1 cellular context compared by ENCODE assay signal in genomic region chr4:182917182-182918043, GRCh38.
TF ChIP-seq lines count a peak whose summit lies in the region.

Gene DCTD, minus strand, starts transcription at chr4:182917386. Its CDS starts 1,818 bp downstream, at chr4:182915568.

TF ChIP-seq in HepG2, 621 proteins besides CTCF, POLR2A, EP300 and RAD21 (continued from another document and continues in another):
- TF ChIP-seq ZHX2 (IDR thresholded peaks at IDR 0.05; ENCODE audit: low read depth), result no peak
- peak; percentile 52; the same call in 1 of the 2 replicates for TF ChIP-seq ZHX2 (CRISPR knock-in tag; IDR thresholded peaks at IDR 0.05; ENCODE audit: borderline replicate concordance)
- no peak for TF ChIP-seq FLYWCH1 (CRISPR knock-in tag; IDR thresholded peaks at IDR 0.05)
- TF ChIP-seq ZSCAN21 (CRISPR knock-in tag; IDR thresholded peaks at IDR 0.05; ENCODE audit: borderline replicate concordance), result peak; percentile 42; the same call in 1 of the 2 replicates
- TF ChIP-seq NR3C1 (CRISPR knock-in tag; IDR thresholded peaks at IDR 0.05), result no peak
- 0 out of 2 replicates have a peak, but pooled peaks have one; percentile 9 for TF ChIP-seq ADNP (CRISPR knock-in tag; IDR thresholded peaks at IDR 0.05)
- no peak for TF ChIP-seq SKI (IDR thresholded peaks at IDR 0.05; ENCODE audit: partially characterized antibody)
- TF ChIP-seq ZFYVE20 (CRISPR knock-in tag; IDR thresholded peaks at IDR 0.05; ENCODE audit: borderline replicate concordance, low read depth), result 0 out of 2 replicates have a peak, but pooled peaks have one; percentile 14
- TF ChIP-seq SOX6 (IDR thresholded peaks at IDR 0.05), result no peak
- peak; percentile 58 for TF ChIP-seq SOX6 (CRISPR knock-in tag; IDR thresholded peaks at IDR 0.05)
- 0 out of 2 replicates have a peak, but pooled peaks have one; percentile 42 for TF ChIP-seq ZNF512B (CRISPR knock-in tag; IDR thresholded peaks at IDR 0.05; ENCODE audit: borderline replicate concordance)
- 0 out of 2 replicates have a peak, but pooled peaks have one; percentile 28 for TF ChIP-seq THAP8 (CRISPR knock-in tag; IDR thresholded peaks at IDR 0.05; ENCODE audit: borderline replicate concordance)
- peak; percentile 78 for TF ChIP-seq AGO2 (optimal IDR thresholded peaks at IDR 0.05; ENCODE audit: low read depth, low read length)
- no peak for TF ChIP-seq TBX3 (IDR thresholded peaks at IDR 0.05; ENCODE audit: borderline replicate concordance)
- TF ChIP-seq JUND (CRISPR knock-in tag; IDR thresholded peaks at IDR 0.05), result 0 out of 2 replicates have a peak, but pooled peaks have one; percentile 12
- no peak for TF ChIP-seq HMG20B (CRISPR knock-in tag; conservative IDR thresholded peaks at IDR 0.05)
- TF ChIP-seq ZNF44 (CRISPR knock-in tag; IDR thresholded peaks at IDR 0.05), result no peak
- no peak for TF ChIP-seq MZF1 (CRISPR knock-in tag; IDR thresholded peaks at IDR 0.05; ENCODE audit: borderline replicate concordance)
- TF ChIP-seq ZNF773 (CRISPR knock-in tag; IDR thresholded peaks at IDR 0.05; ENCODE audit: borderline replicate concordance), result peak; percentile 72; the same call in 1 of the 2 replicates
- TF ChIP-seq MED13 (CRISPR knock-in tag; IDR thresholded peaks at IDR 0.05), result peak; percentile 51; the same call in 1 of the 2 replicates
- no peak for TF ChIP-seq ZNF260 (CRISPR knock-in tag; IDR thresholded peaks at IDR 0.05; ENCODE audit: borderline replicate concordance, low read depth)
- peak; percentile 41; the same call in 1 of the 2 replicates for TF ChIP-seq THAP9 (CRISPR knock-in tag; IDR thresholded peaks at IDR 0.05; ENCODE audit: borderline replicate concordance)
- no peak for TF ChIP-seq RFX1 (IDR thresholded peaks at IDR 0.05)
- TF ChIP-seq PHF5A (CRISPR knock-in tag; IDR thresholded peaks at IDR 0.05; ENCODE audit: low read depth, unreplicated experiment), result no peak
- 0 out of 2 replicates have a peak, but pooled peaks have one; percentile 11 for TF ChIP-seq SP5 (CRISPR knock-in tag; IDR thresholded peaks at IDR 0.05; ENCODE audit: borderline replicate concordance, low read depth)
- TF ChIP-seq ZC3H4 (CRISPR knock-in tag; IDR thresholded peaks at IDR 0.05; ENCODE audit: borderline replicate concordance), result no peak; the same call in 1 of the 2 replicates
- TF ChIP-seq RBFOX2 (IDR thresholded peaks at IDR 0.05; ENCODE audit: low read depth, low read length), result peak; percentile 83
- TF ChIP-seq ZFP41 (CRISPR knock-in tag; IDR thresholded peaks at IDR 0.05; ENCODE audit: borderline replicate concordance), result 0 out of 2 replicates have a peak, but pooled peaks have one; percentile 30
- peak; percentile 41; the same call in 1 of the 2 replicates for TF ChIP-seq MXD4 (CRISPR knock-in tag; IDR thresholded peaks at IDR 0.05)
- no peak for TF ChIP-seq PBX2 (CRISPR knock-in tag; IDR thresholded peaks at IDR 0.05)
- peak; percentile 66; the same call in 1 of the 2 replicates for TF ChIP-seq ZNF564 (CRISPR knock-in tag; IDR thresholded peaks at IDR 0.05)
- TF ChIP-seq ESRRA (CRISPR knock-in tag; IDR thresholded peaks at IDR 0.05; ENCODE audit: low read depth), result peak; percentile 33; the same call in 1 of the 2 replicates
- 0 out of 4 replicates have a peak, but pooled peaks of 1 of the 2 experiments have one; percentile 7 for TF ChIP-seq REST (IDR thresholded peaks at IDR 0.05; ENCODE audit: borderline replicate concordance in 1 of 2, low read depth in 1 of 2, low read length in 2 of 2)
- TF ChIP-seq HIVEP1 (CRISPR knock-in tag; IDR thresholded peaks at IDR 0.05), result peak; percentile 68; the same call in 1 of the 2 replicates
- TF ChIP-seq SIX1 (CRISPR knock-in tag; IDR thresholded peaks at IDR 0.05; ENCODE audit: borderline replicate concordance), result peak; percentile 25; the same call in 1 of the 2 replicates
- 0 out of 2 replicates have a peak, but pooled peaks have one; percentile 47 for TF ChIP-seq ZMYM2 (CRISPR knock-in tag; IDR thresholded peaks at IDR 0.05)
- TF ChIP-seq ZNF746 (CRISPR knock-in tag; IDR thresholded peaks at IDR 0.05), result peak; percentile 94
- no peak for TF ChIP-seq SKIL (CRISPR knock-in tag; IDR thresholded peaks at IDR 0.05; ENCODE audit: borderline replicate concordance)
- TF ChIP-seq NR2F6 (IDR thresholded peaks at IDR 0.05), result no peak
- TF ChIP-seq NR2F6 (CRISPR knock-in tag; IDR thresholded peaks at IDR 0.05), result peak; percentile 37; the same call in 1 of the 2 replicates
- TF ChIP-seq ISL2 (CRISPR knock-in tag; IDR thresholded peaks at IDR 0.05), result peak; percentile 25; the same call in 1 of the 2 replicates
